Comparison of ENCODE assay signal across 8 cellular contexts in genomic region chr10:96834121-96834520, GRCh38. TPM values are rescaled to one million over a fixed set of nuclear protein-coding genes. Genes with fewer than 3 reads are reported as not detected.
DNase-seq lines count a peak whose midpoint lies in the region; ATAC-seq and TF ChIP-seq lines count a peak whose summit lies in the region.

No MANE protein-coding gene starts in this region.

- BruUV-seq in MCF 10A (replicated peaks; lab: Mats Ljungman, UMichigan): TSS peak; percentile 37

- no peaks in the 10 kb centered on the region for H3K36me3 Mint-ChIP-seq in MCF 10A (ENCODE audit: insufficient read depth, unreplicated experiment)

- peak overlapping the region; percentile 97 for H3K27ac ChIP-seq in HUES48 (ENCODE audit: low read depth, low read length)

- peaks cover 32% of the 10 kb centered on the region for H3K4me1 ChIP-seq in HUES48 (ENCODE audit: control insufficient read depth, insufficient read depth, low read length)
- H3K4me1 ChIP-seq in mononuclear cell (ENCODE audit: insufficient read depth, low read length): peaks cover 46% of the 10 kb centered on the region

- H3K4me1 Mint-ChIP-seq in MCF 10A (ENCODE audit: insufficient read depth, unreplicated experiment): peaks cover 30% of the 10 kb centered on the region

- intact Hi-C loops in MCF 10A (cut with micrococcal nuclease) (no loop called here), head of caudate nucleus (cut with DNase I) (loop anchor here (5.0 to 10.0 kb wide), 4 partner anchors 38 to 459 kb away; partner anchors contain the start of gene TM9SF3)

- POLR2A ChIA-PET in AG04449 (lab: Yijun Ruan, JAX): no interaction called here
- POLR2A ChIA-PET in MCF 10A (lab: Yijun Ruan, JAX): interaction anchor here (1.2 kb wide), 1 partner anchor 927 kb away, joined by 3 read pairs; the partner anchor contains the start of gene CC2D2B

- H3K4me3 ChIP-seq in AG04449 (ENCODE audit: low read depth, low read length): peak overlapping the region; percentile 79
- H3K4me3 ChIP-seq in HUES48 (ENCODE audit: low read depth, low read length): peak overlapping the region; percentile 75
- peak overlapping the region; percentile 62 for H3K4me3 ChIP-seq in mononuclear cell (ENCODE audit: low read length)

- H3K9me3 Mint-ChIP-seq in MCF 10A (ENCODE audit: unreplicated experiment): no peaks in the 10 kb centered on the region

- H3K9ac ChIP-seq in HUES48 (ENCODE audit: low read depth, low read length): peak overlapping the region; percentile 23; the same call in 1 of the 2 replicates

- DNase-seq in AG04449 (ENCODE audit: low read depth, low spot score) (no peak), MCF 10A (ENCODE audit: unreplicated experiment) (peak; percentile 13), NCI-H2171 treated with DMSO at 0.1 percent for 48 hours (lab: John Stamatoyannopoulos, UW) (no peak), head of caudate nucleus (no peak), nucleus accumbens (lab: John Stamatoyannopoulos, UW) (no peak)

- peaks cover 4% of the 10 kb centered on the region; the same call in 1 of the 2 replicates for H3K27me3 ChIP-seq in HUES48 (ENCODE audit: control insufficient read depth, insufficient read depth, low read length)
- H3K27me3 ChIP-seq in mononuclear cell (ENCODE audit: insufficient read depth, low read length): no peaks in the 10 kb centered on the region

- peak overlapping the region; percentile 94 for H3K27ac Mint-ChIP-seq in MCF 10A (ENCODE audit: low read depth, unreplicated experiment)

- no peaks in the 10 kb centered on the region for H3K27me3 Mint-ChIP-seq in MCF 10A (ENCODE audit: insufficient read depth, unreplicated experiment)

- TF ChIP-seq CTCF in AG04449 (IDR thresholded peaks at IDR 0.05; ENCODE audit: insufficient read depth, low read length, missing control alignments) (no peak), MCF 10A (IDR thresholded peaks at IDR 0.05; ENCODE audit: unreplicated experiment) (no peak)

- CTCF ChIA-PET in AG04449 (lab: Yijun Ruan, JAX): interaction anchor here (0.7 to 2.3 kb wide), 2 partner anchors 192 to 203 kb away, joined by 3 to 8 read pairs; no protein-coding TSS in a partner anchor
- CTCF ChIA-PET in MCF 10A (lab: Yijun Ruan, JAX): no interaction called here

- no peaks in the 10 kb centered on the region for H3K36me3 ChIP-seq in HUES48 (ENCODE audit: control insufficient read depth, insufficient read depth, low read length)

- ATAC-seq in HG03442 (IDR thresholded peaks at IDR 0.05; ENCODE audit: unreplicated experiment): no peak

- peak overlapping the region; percentile 99 for H3K4me3 Mint-ChIP-seq in MCF 10A (ENCODE audit: unreplicated experiment)

- H3K9me3 ChIP-seq in HUES48 (ENCODE audit: control insufficient read depth, insufficient read depth, low read length) (no peaks in the 10 kb centered on the region), mononuclear cell (ENCODE audit: low read depth, low read length) (no peaks in the 10 kb centered on the region)

RNA-seq across cellular contexts. Expression of gene LCOR, which starts 2.0 kb away (rescaled TPM):
- total RNA-seq in MCF 10A (2022) (33.9 and 40.4 TPM in 2 replicates), mononuclear cell (87.7 TPM)
